ENCODE assay signal across 1 cellular context in the genomic region with DNA sequence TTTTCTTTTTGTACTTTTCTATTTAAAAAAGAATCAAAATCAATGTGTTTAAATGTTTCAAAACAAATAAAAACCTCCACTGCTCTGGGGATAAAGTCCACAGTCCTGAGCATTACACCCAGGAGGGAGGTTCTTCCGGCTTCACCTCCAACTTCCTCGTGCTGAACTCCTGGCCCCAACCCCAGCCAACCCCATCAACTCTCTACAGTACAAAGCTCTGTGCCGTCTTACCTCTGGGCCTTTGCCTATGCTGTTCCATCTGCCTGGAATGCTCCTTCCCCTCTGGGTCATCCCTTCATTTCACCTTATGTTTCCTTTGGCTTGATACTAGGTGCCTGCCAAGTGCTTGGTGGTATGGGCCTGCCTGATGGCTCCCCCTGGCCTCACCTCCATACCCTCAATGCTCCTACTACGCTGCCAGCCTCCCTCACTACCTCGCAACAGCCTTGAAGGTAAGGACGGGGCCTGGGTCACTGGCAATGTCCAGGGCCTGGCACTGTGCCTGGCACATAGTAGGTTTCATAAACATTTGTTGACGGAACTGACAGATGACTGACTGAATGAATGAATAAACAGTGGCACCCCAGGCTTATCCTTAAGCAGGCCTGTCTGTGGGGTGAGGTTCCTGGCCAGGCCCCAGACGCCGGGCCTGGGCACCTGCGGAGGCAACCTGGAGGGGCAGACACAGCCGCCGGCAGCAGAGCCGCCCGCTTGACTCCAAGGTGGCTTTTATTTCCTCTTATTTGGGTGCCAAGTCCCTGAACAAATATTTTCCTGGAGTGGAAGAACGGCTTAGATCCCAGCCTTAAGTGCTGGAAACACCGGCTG.
A peak's percentile ranks its signal among the peaks of the same experiment; 100 is the strongest.
TF ChIP-seq lines count a peak whose summit lies in the region.

No MANE protein-coding gene starts in this region.

TF ChIP-seq in HepG2, 621 proteins besides CTCF, POLR2A, EP300 and RAD21 (continued from another document and continues in another):
- TF ChIP-seq, protein P1, sequence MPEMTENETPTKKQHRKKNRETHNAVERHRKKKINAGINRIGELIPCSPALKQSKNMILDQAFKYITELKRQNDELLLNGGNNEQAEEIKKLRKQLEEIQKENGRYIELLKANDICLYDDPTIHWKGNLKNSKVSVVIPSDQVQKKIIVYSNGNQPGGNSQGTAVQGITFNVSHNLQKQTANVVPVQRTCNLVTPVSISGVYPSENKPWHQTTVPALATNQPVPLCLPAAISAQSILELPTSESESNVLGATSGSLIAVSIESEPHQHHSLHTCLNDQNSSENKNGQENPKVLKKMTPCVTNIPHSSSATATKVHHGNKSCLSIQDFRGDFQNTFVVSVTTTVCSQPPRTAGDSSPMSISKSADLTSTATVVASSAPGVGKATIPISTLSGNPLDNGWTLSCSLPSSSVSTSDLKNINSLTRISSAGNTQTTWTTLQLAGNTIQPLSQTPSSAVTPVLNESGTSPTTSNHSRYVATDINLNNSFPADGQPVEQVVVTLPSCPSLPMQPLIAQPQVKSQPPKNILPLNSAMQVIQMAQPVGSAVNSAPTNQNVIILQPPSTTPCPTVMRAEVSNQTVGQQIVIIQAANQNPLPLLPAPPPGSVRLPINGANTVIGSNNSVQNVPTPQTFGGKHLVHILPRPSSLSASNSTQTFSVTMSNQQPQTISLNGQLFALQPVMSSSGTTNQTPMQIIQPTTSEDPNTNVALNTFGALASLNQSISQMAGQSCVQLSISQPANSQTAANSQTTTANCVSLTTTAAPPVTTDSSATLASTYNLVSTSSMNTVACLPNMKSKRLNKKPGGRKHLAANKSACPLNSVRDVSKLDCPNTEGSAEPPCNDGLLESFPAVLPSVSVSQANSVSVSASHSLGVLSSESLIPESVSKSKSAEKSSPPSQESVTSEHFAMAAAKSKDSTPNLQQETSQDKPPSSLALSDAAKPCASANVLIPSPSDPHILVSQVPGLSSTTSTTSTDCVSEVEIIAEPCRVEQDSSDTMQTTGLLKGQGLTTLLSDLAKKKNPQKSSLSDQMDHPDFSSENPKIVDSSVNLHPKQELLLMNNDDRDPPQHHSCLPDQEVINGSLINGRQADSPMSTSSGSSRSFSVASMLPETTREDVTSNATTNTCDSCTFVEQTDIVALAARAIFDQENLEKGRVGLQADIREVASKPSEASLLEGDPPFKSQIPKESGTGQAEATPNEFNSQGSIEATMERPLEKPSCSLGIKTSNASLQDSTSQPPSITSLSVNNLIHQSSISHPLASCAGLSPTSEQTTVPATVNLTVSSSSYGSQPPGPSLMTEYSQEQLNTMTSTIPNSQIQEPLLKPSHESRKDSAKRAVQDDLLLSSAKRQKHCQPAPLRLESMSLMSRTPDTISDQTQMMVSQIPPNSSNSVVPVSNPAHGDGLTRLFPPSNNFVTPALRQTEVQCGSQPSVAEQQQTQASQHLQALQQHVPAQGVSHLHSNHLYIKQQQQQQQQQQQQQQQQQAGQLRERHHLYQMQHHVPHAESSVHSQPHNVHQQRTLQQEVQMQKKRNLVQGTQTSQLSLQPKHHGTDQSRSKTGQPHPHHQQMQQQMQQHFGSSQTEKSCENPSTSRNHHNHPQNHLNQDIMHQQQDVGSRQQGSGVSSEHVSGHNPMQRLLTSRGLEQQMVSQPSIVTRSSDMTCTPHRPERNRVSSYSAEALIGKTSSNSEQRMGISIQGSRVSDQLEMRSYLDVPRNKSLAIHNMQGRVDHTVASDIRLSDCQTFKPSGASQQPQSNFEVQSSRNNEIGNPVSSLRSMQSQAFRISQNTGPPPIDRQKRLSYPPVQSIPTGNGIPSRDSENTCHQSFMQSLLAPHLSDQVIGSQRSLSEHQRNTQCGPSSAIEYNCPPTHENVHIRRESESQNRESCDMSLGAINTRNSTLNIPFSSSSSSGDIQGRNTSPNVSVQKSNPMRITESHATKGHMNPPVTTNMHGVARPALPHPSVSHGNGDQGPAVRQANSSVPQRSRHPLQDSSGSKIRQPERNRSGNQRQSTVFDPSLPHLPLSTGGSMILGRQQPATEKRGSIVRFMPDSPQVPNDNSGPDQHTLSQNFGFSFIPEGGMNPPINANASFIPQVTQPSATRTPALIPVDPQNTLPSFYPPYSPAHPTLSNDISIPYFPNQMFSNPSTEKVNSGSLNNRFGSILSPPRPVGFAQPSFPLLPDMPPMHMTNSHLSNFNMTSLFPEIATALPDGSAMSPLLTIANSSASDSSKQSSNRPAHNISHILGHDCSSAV (CRISPR knock-in tag; IDR thresholded peaks at IDR 0.05; ENCODE audit: borderline replicate concordance), result no peak
- TF ChIP-seq BRD4 (CRISPR knock-in tag; IDR thresholded peaks at IDR 0.05) (no peak), NFIB (CRISPR knock-in tag; IDR thresholded peaks at IDR 0.05; ENCODE audit: borderline replicate concordance) (no peak), RFXAP (CRISPR knock-in tag; IDR thresholded peaks at IDR 0.05; ENCODE audit: borderline replicate concordance) (0 out of 2 replicates have a peak, but pooled peaks have one; percentile 48), CEBPG (CRISPR knock-in tag; IDR thresholded peaks at IDR 0.05) (no peak), HNRNPH1 (optimal IDR thresholded peaks at IDR 0.05; ENCODE audit: low read depth, low read length) (no peak), ZSCAN29 (CRISPR knock-in tag; conservative IDR thresholded peaks at IDR 0.05) (no peak), TSC22D2 (CRISPR knock-in tag; IDR thresholded peaks at IDR 0.05; ENCODE audit: borderline replicate concordance) (no peak; the same call in 1 of the 2 replicates), NCOA1 (CRISPR knock-in tag; IDR thresholded peaks at IDR 0.05) (no peak), ZNF605 (CRISPR knock-in tag; IDR thresholded peaks at IDR 0.05) (peak; percentile 67; the same call in 1 of the 2 replicates), ZNF563 (CRISPR knock-in tag; IDR thresholded peaks at IDR 0.05) (peak; percentile 47; the same call in 1 of the 2 replicates), ZNF232 (CRISPR knock-in tag; IDR thresholded peaks at IDR 0.05; ENCODE audit: borderline replicate concordance) (no peak), ZNF879 (CRISPR knock-in tag; IDR thresholded peaks at IDR 0.05) (no peak), MED1 (CRISPR knock-in tag; IDR thresholded peaks at IDR 0.05) (peak; percentile 89), TCF12 (IDR thresholded peaks at IDR 0.05) (no peak), TCF12 (CRISPR knock-in tag; IDR thresholded peaks at IDR 0.05) (peak; percentile 75), ZNF3 (CRISPR knock-in tag; IDR thresholded peaks at IDR 0.05) (no peak), ZNF619 (CRISPR knock-in tag; IDR thresholded peaks at IDR 0.05) (peak; percentile 96), ZNF839 (CRISPR knock-in tag; IDR thresholded peaks at IDR 0.05; ENCODE audit: borderline replicate concordance) (no peak), FOXO1 (CRISPR knock-in tag; IDR thresholded peaks at IDR 0.05) (peak; percentile 61; the same call in 1 of the 2 replicates), ZNF12 (CRISPR knock-in tag; IDR thresholded peaks at IDR 0.05) (no peak), ZNF816 (CRISPR knock-in tag; IDR thresholded peaks at IDR 0.05; ENCODE audit: borderline replicate concordance) (no peak), HOXA5 (CRISPR knock-in tag; IDR thresholded peaks at IDR 0.05) (0 out of 2 replicates have a peak, but pooled peaks have one; percentile 24), KLF12 (CRISPR knock-in tag; IDR thresholded peaks at IDR 0.05; ENCODE audit: borderline replicate concordance) (no peak), ZSCAN21 (CRISPR knock-in tag; IDR thresholded peaks at IDR 0.05; ENCODE audit: borderline replicate concordance) (no peak; the same call in 1 of the 2 replicates), ARID2 (CRISPR knock-in tag; IDR thresholded peaks at IDR 0.05; ENCODE audit: borderline replicate concordance) (no peak), ZFP36 (IDR thresholded peaks at IDR 0.05; ENCODE audit: borderline replicate concordance, low read depth, low read length, partially characterized antibody) (no peak), SMYD3 (CRISPR knock-in tag; IDR thresholded peaks at IDR 0.05) (peak; percentile 88; the same call in 1 of the 2 replicates), CBX2 (IDR thresholded peaks at IDR 0.05; ENCODE audit: low read depth, low read length) (no peak), CBX2 (CRISPR knock-in tag; IDR thresholded peaks at IDR 0.05; ENCODE audit: low read depth) (no peak), ZBTB42 (CRISPR knock-in tag; IDR thresholded peaks at IDR 0.05) (0 out of 2 replicates have a peak, but pooled peaks have one; percentile 59), CHCHD3 (CRISPR knock-in tag; IDR thresholded peaks at IDR 0.05) (no peak), RBAK (CRISPR knock-in tag; IDR thresholded peaks at IDR 0.05) (no peak), ZNF460 (CRISPR knock-in tag; IDR thresholded peaks at IDR 0.05; ENCODE audit: borderline replicate concordance) (no peak)
- TF ChIP-seq, protein P2, sequence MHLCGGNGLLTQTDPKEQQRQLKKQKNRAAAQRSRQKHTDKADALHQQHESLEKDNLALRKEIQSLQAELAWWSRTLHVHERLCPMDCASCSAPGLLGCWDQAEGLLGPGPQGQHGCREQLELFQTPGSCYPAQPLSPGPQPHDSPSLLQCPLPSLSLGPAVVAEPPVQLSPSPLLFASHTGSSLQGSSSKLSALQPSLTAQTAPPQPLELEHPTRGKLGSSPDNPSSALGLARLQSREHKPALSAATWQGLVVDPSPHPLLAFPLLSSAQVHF (CRISPR knock-in tag; IDR thresholded peaks at IDR 0.05), result no peak
- TF ChIP-seq, protein P3, sequence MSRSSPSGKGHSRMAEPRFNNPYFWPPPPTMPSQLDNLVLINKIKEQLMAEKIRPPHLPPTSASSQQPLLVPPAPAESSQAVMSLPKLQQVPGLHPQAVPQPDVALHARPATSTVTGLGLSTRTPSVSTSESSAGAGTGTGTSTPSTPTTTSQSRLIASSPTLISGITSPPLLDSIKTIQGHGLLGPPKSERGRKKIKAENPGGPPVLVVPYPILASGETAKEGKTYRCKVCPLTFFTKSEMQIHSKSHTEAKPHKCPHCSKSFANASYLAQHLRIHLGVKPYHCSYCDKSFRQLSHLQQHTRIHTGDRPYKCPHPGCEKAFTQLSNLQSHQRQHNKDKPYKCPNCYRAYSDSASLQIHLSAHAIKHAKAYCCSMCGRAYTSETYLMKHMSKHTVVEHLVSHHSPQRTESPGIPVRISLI (CRISPR knock-in tag; IDR thresholded peaks at IDR 0.05; ENCODE audit: borderline replicate concordance), result no peak; the same call in 1 of the 2 replicates
- TF ChIP-seq, protein P4, sequence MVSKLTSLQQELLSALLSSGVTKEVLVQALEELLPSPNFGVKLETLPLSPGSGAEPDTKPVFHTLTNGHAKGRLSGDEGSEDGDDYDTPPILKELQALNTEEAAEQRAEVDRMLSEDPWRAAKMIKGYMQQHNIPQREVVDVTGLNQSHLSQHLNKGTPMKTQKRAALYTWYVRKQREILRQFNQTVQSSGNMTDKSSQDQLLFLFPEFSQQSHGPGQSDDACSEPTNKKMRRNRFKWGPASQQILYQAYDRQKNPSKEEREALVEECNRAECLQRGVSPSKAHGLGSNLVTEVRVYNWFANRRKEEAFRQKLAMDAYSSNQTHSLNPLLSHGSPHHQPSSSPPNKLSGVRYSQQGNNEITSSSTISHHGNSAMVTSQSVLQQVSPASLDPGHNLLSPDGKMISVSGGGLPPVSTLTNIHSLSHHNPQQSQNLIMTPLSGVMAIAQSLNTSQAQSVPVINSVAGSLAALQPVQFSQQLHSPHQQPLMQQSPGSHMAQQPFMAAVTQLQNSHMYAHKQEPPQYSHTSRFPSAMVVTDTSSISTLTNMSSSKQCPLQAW (CRISPR knock-in tag; IDR thresholded peaks at IDR 0.05), result peak; percentile 94
- TF ChIP-seq, protein P5, sequence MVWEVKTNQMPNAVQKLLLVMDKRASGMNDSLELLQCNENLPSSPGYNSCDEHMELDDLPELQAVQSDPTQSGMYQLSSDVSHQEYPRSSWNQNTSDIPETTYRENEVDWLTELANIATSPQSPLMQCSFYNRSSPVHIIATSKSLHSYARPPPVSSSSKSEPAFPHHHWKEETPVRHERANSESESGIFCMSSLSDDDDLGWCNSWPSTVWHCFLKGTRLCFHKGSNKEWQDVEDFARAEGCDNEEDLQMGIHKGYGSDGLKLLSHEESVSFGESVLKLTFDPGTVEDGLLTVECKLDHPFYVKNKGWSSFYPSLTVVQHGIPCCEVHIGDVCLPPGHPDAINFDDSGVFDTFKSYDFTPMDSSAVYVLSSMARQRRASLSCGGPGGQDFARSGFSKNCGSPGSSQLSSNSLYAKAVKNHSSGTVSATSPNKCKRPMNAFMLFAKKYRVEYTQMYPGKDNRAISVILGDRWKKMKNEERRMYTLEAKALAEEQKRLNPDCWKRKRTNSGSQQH (CRISPR knock-in tag; IDR thresholded peaks at IDR 0.05; ENCODE audit: low read depth), result peak; percentile 74; the same call in 1 of the 2 replicates
- TF ChIP-seq, protein P6, sequence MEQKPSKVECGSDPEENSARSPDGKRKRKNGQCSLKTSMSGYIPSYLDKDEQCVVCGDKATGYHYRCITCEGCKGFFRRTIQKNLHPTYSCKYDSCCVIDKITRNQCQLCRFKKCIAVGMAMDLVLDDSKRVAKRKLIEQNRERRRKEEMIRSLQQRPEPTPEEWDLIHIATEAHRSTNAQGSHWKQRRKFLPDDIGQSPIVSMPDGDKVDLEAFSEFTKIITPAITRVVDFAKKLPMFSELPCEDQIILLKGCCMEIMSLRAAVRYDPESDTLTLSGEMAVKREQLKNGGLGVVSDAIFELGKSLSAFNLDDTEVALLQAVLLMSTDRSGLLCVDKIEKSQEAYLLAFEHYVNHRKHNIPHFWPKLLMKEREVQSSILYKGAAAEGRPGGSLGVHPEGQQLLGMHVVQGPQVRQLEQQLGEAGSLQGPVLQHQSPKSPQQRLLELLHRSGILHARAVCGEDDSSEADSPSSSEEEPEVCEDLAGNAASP (CRISPR knock-in tag; IDR thresholded peaks at IDR 0.05; ENCODE audit: borderline replicate concordance), result peak; percentile 91
- TF ChIP-seq, protein P7, sequence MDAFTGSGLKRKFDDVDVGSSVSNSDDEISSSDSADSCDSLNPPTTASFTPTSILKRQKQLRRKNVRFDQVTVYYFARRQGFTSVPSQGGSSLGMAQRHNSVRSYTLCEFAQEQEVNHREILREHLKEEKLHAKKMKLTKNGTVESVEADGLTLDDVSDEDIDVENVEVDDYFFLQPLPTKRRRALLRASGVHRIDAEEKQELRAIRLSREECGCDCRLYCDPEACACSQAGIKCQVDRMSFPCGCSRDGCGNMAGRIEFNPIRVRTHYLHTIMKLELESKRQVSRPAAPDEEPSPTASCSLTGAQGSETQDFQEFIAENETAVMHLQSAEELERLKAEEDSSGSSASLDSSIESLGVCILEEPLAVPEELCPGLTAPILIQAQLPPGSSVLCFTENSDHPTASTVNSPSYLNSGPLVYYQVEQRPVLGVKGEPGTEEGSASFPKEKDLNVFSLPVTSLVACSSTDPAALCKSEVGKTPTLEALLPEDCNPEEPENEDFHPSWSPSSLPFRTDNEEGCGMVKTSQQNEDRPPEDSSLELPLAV (CRISPR knock-in tag; conservative IDR thresholded peaks at IDR 0.05; ENCODE audit: low read depth), result no peak
